ENCODE assay signal across 39 cellular contexts in genomic region chr2:183623227-183623626, GRCh38.
"Had no signal": no experiment of that assay in that cellular context is flagged by ENCODE, and none has a peak within 500 bp of the region (broad histone marks: within the 10 kb centered on the region; RNA-seq: fewer than 3 reads in every experiment).

No MANE protein-coding gene starts in this region.

- H3K27ac ChIP-seq: adrenal gland, ascending aorta, body of pancreas, brain microvascular endothelial cell, breast epithelium, cardiac muscle cell had no signal

- H3K27me3 Mint-ChIP-seq: activated naive CD4-positive, alpha-beta T cell treated with anti-CD3 and anti-CD28 coated beads, Interleukin-2, amount 10 ng/mL, durations not matched to agents 7 days and 5 days; activated naive CD4-positive, alpha-beta T cell treated with anti-CD3 and anti-CD28 coated beads, Interleukin-2, amount 50 U/mL, for 24 hours; activated naive CD8-positive, alpha-beta T cell; activated naive CD8-positive, alpha-beta T cell treated with anti-CD3 and anti-CD28 coated beads for 36 hours; activated naive CD8-positive, alpha-beta T cell treated with anti-CD3 and anti-CD28 coated beads, Interleukin-2, amount 10 ng/mL, durations not matched to agents 7 days and 5 days; activated naive CD8-positive, alpha-beta T cell treated with anti-CD3 and anti-CD28 coated beads, Interleukin-2, amount 50 U/mL, for 24 hours; activated T-cell treated with anti-CD3 and anti-CD28 coated beads, Interleukin-2, amount 50 U/mL, for 24 hours; activated T-helper 17 cell treated with anti-CD3 and anti-CD28 coated beads, Interleukin-2, amount 50 U/mL, for 72 hours; brain; central memory CD8-positive, alpha-beta T cell had no signal

- H3K27ac Mint-ChIP-seq: activated naive CD4-positive, alpha-beta T cell treated with anti-CD3 and anti-CD28 coated beads for 36 hours; activated naive CD4-positive, alpha-beta T cell treated with anti-CD3 and anti-CD28 coated beads, Interleukin-2, amount 10 ng/mL, durations not matched to agents 7 days and 5 days; activated naive CD4-positive, alpha-beta T cell treated with anti-CD3 and anti-CD28 coated beads, Interleukin-2, amount 50 U/mL, for 24 hours; activated naive CD4-positive, alpha-beta T cell treated with anti-CD3 and anti-CD28 coated beads, Interleukin-2, amount 50 U/mL, for 72 hours; activated naive CD8-positive, alpha-beta T cell; activated naive CD8-positive, alpha-beta T cell treated with anti-CD3 and anti-CD28 coated beads for 36 hours; activated naive CD8-positive, alpha-beta T cell treated with anti-CD3 and anti-CD28 coated beads, Interleukin-2, amount 10 ng/mL, durations not matched to agents 7 days and 5 days; activated naive CD8-positive, alpha-beta T cell treated with anti-CD3 and anti-CD28 coated beads, Interleukin-2, amount 50 U/mL, for 24 hours; activated T-cell treated with anti-CD3 and anti-CD28 coated beads, Interleukin-2, amount 50 U/mL, for 24 hours; activated T-cell treated with anti-CD3 and anti-CD28 coated beads, Interleukin-2, amount 50 U/mL, for 72 hours; activated T-helper 1 cell treated with anti-CD3 and anti-CD28 coated beads, Interleukin-12 subunit alpha, Interleukin-12 subunit beta, Interleukin-2, Interleukin-4 antibody, amounts not matched to agents 30 ng/mL and 10 ng/mL and 1 ng/mL, durations not matched to agents 14 hours and 24 hours and 36 hours; activated T-helper 17 cell treated with anti-CD3 and anti-CD28 coated beads, Interleukin-2, amount 50 U/mL, for 72 hours; activated T-helper 2 cell treated with anti-CD3 and anti-CD28 coated beads, Interferon-gamma antibody, Interleukin-2, Interleukin-4, amounts not matched to agents 10 μg/mL and 5 μg/mL and 100 μg/mL, durations not matched to agents 14 hours and 24 hours and 36 hours; brain had no signal

- H3K4me3 Mint-ChIP-seq: activated naive CD4-positive, alpha-beta T cell treated with anti-CD3 and anti-CD28 coated beads for 36 hours; activated naive CD4-positive, alpha-beta T cell treated with anti-CD3 and anti-CD28 coated beads, Interleukin-2, amount 10 ng/mL, durations not matched to agents 7 days and 5 days; activated naive CD4-positive, alpha-beta T cell treated with anti-CD3 and anti-CD28 coated beads, Interleukin-2, amount 50 U/mL, for 24 hours; activated naive CD8-positive, alpha-beta T cell; activated naive CD8-positive, alpha-beta T cell treated with anti-CD3 and anti-CD28 coated beads for 36 hours; activated naive CD8-positive, alpha-beta T cell treated with anti-CD3 and anti-CD28 coated beads, Interleukin-2, amount 10 ng/mL, durations not matched to agents 7 days and 5 days; activated naive CD8-positive, alpha-beta T cell treated with anti-CD3 and anti-CD28 coated beads, Interleukin-2, amount 50 U/mL, for 24 hours; activated T-cell treated with anti-CD3 and anti-CD28 coated beads, Interleukin-2, amount 50 U/mL, for 24 hours; activated T-cell treated with anti-CD3 and anti-CD28 coated beads, Interleukin-2, amount 50 U/mL, for 4 hours; activated T-cell treated with anti-CD3 and anti-CD28 coated beads, Interleukin-2, amount 50 U/mL, for 72 hours; activated T-helper 1 cell treated with anti-CD3 and anti-CD28 coated beads, Interleukin-12 subunit alpha, Interleukin-12 subunit beta, Interleukin-2, Interleukin-4 antibody, amounts not matched to agents 30 ng/mL and 10 ng/mL and 1 ng/mL, durations not matched to agents 14 hours and 24 hours and 36 hours; activated T-helper 17 cell treated with anti-CD3 and anti-CD28 coated beads, Interleukin-2, amount 50 U/mL, for 72 hours; brain; central memory CD8-positive, alpha-beta T cell had no signal

- DNase-seq: activated effector memory CD4-positive, alpha-beta T cell treated with anti-CD3 and anti-CD28 coated beads, Interleukin-2, amount 50 U/mL, for 16 hours; activated effector memory CD4-positive, alpha-beta T cell treated with Interleukin-2 at 50 U/mL for 16 hours; activated gamma-delta T cell; activated naive CD4-positive, alpha-beta T cell; activated naive CD4-positive, alpha-beta T cell treated with anti-CD3 and anti-CD28 coated beads for 36 hours; activated naive CD4-positive, alpha-beta T cell treated with anti-CD3 and anti-CD28 coated beads, Interleukin-2, amount 10 ng/mL, durations not matched to agents 7 days and 5 days; activated naive CD4-positive, alpha-beta T cell treated with anti-CD3 and anti-CD28 coated beads, Interleukin-2, amount 50 U/mL, for 16 hours; activated naive CD4-positive, alpha-beta T cell treated with Interleukin-2 at 50 U/mL for 16 hours; activated naive CD8-positive, alpha-beta T cell treated with anti-CD3 and anti-CD28 coated beads for 36 hours; activated naive CD8-positive, alpha-beta T cell treated with anti-CD3 and anti-CD28 coated beads, Interleukin-2, amount 10 ng/mL, durations not matched to agents 7 days and 5 days; activated naive CD8-positive, alpha-beta T cell treated with anti-CD3 and anti-CD28 coated beads, Interleukin-2, amount 50 U/mL, for 24 hours; activated T-cell treated with anti-CD3 and anti-CD28 coated beads, Interleukin-2, amount 50 U/mL, for 1 hour; activated T-cell treated with anti-CD3 and anti-CD28 coated beads, Interleukin-2, amount 50 U/mL, for 24 hours; activated T-cell treated with anti-CD3 and anti-CD28 coated beads, Interleukin-2, amount 50 U/mL, for 4 hours; activated T-cell treated with anti-CD3 and anti-CD28 coated beads, Interleukin-2, amount 50 U/mL, for 48 hours; activated T-cell treated with anti-CD3 and anti-CD28 coated beads, Interleukin-2, amount 50 U/mL, for 72 hours; adrenal gland; amniotic stem cell; amygdala; anterior cingulate cortex; aorta; body of pancreas; brain microvascular endothelial cell; caudate nucleus; central memory CD4-positive, alpha-beta T cell; cerebellar nuclear complex had no signal

- ATAC-seq: activated naive CD4-positive, alpha-beta T cell treated with anti-CD3 and anti-CD28 coated beads, Interleukin-2, amount 50 U/mL, for 72 hours; activated naive CD8-positive, alpha-beta T cell treated with anti-CD3 and anti-CD28 coated beads, Interleukin-2, amount 50 U/mL, for 24 hours; activated T-cell treated with anti-CD3 and anti-CD28 coated beads, Interleukin-2, amount 50 U/mL, for 4 hours; activated T-cell treated with anti-CD3 and anti-CD28 coated beads, Interleukin-2, amount 50 U/mL, for 72 hours; activated T-helper 17 cell treated with anti-CD3 and anti-CD28 coated beads, Interleukin-2, amount 50 U/mL, for 72 hours; body of pancreas had no signal

- H3K27me3 ChIP-seq: adrenal gland, ascending aorta, body of pancreas, brain microvascular endothelial cell, breast epithelium, cardiac muscle cell had no signal

- H3K4me1 ChIP-seq: adrenal gland, ascending aorta, body of pancreas, breast epithelium had no signal

- FAIRE-seq: astrocyte, bronchial epithelial cell had no signal

- H3K36me3 ChIP-seq: adrenal gland, ascending aorta, brain microvascular endothelial cell, breast epithelium, cardiac muscle cell had no signal

- H3K4me3 ChIP-seq: adrenal gland, ascending aorta, body of pancreas, breast epithelium, cardiac muscle cell had no signal

- H3K36me3 Mint-ChIP-seq: activated naive CD4-positive, alpha-beta T cell treated with anti-CD3 and anti-CD28 coated beads, Interleukin-2, amount 10 ng/mL, durations not matched to agents 7 days and 5 days; activated naive CD4-positive, alpha-beta T cell treated with anti-CD3 and anti-CD28 coated beads, Interleukin-2, amount 50 U/mL, for 24 hours; activated naive CD8-positive, alpha-beta T cell; activated naive CD8-positive, alpha-beta T cell treated with anti-CD3 and anti-CD28 coated beads for 36 hours; activated naive CD8-positive, alpha-beta T cell treated with anti-CD3 and anti-CD28 coated beads, Interleukin-2, amount 10 ng/mL, durations not matched to agents 7 days and 5 days had no signal

- H3K9me3 ChIP-seq: adrenal gland, breast epithelium had no signal

- H3K4me1 Mint-ChIP-seq: activated naive CD4-positive, alpha-beta T cell treated with anti-CD3 and anti-CD28 coated beads, Interleukin-2, amount 10 ng/mL, durations not matched to agents 7 days and 5 days; activated naive CD4-positive, alpha-beta T cell treated with anti-CD3 and anti-CD28 coated beads, Interleukin-2, amount 50 U/mL, for 24 hours; activated naive CD8-positive, alpha-beta T cell treated with anti-CD3 and anti-CD28 coated beads for 36 hours; activated naive CD8-positive, alpha-beta T cell treated with anti-CD3 and anti-CD28 coated beads, Interleukin-2, amount 10 ng/mL, durations not matched to agents 7 days and 5 days; activated naive CD8-positive, alpha-beta T cell treated with anti-CD3 and anti-CD28 coated beads, Interleukin-2, amount 50 U/mL, for 24 hours; activated T-helper 17 cell treated with anti-CD3 and anti-CD28 coated beads, Interleukin-2, amount 50 U/mL, for 72 hours; brain; central memory CD8-positive, alpha-beta T cell had no signal
